In genomic region chr22:23750744-23751440, GRCh38 we compare ENCODE assay signal across 8 cellular contexts. TPM values are rescaled to one million over a fixed set of nuclear protein-coding genes. Genes with fewer than 3 reads are reported as not detected.
A peak's percentile ranks its signal among the peaks of the same experiment; 100 is the strongest.
DNase-seq lines count a peak whose midpoint lies in the region; ATAC-seq and TF ChIP-seq lines count a peak whose summit lies in the region.

ZNF70 (minus strand) TSS chr22:23751112; CDS start chr22:23745140, 5,972 bp downstream.

- peak within 1 kb of the TSS; percentile 80 for H3K4me3 ChIP-seq in choroid plexus epithelial cell (ENCODE audit: low read depth, low read length)

- intact Hi-C loops in left colon (cut with DNase I, micrococcal nuclease) = no loop called here

- ATAC-seq in HG03045 (IDR thresholded peaks at IDR 0.05; ENCODE audit: unreplicated experiment) (peak; percentile 86), left colon (peak; percentile 92)

- peak; percentile 65 to 87 for DNase-seq in NCI-H524 (lab: John Stamatoyannopoulos, UW)
- DNase-seq in NCI-H524 treated with DMSO at 0.1 percent for 48 hours (lab: John Stamatoyannopoulos, UW) = no peak
- DNase-seq in NCI-H345 treated with DMSO at 0.1 percent for 48 hours (lab: John Stamatoyannopoulos, UW; ENCODE audit: unreplicated experiment) = peak; percentile 88
- peak; percentile 70 to 71 for DNase-seq in activated CD4-positive, alpha-beta T cell treated with anti-CD3 and anti-CD28 coated beads for 24 hours (ENCODE audit: low read depth in 2 of 2)
- DNase-seq in choroid plexus epithelial cell (ENCODE audit: low read depth) = peak; percentile 79
- peak; percentile 89 to 94 for DNase-seq in left colon
- peak; percentile 80 for DNase-seq in stimulated activated CD4-positive, alpha-beta T cell treated with anti-CD3 and anti-CD28 coated beads, Interleukin-1b, Interleukin-23, amount 100 ng/mL, for 48 hours

- peak; percentile 30 for TF ChIP-seq CTCF in choroid plexus epithelial cell (conservative IDR thresholded peaks at IDR 0.05; ENCODE audit: low read depth, low read length)

RNA-seq across cellular contexts. Expression of gene ZNF70, which starts in this region (rescaled TPM):
- 1 to 10 TPM; 3.7 to 3.8 TPM for total RNA-seq in left colon
